9 cellular contexts compared by ENCODE assay signal in the genomic region with DNA sequence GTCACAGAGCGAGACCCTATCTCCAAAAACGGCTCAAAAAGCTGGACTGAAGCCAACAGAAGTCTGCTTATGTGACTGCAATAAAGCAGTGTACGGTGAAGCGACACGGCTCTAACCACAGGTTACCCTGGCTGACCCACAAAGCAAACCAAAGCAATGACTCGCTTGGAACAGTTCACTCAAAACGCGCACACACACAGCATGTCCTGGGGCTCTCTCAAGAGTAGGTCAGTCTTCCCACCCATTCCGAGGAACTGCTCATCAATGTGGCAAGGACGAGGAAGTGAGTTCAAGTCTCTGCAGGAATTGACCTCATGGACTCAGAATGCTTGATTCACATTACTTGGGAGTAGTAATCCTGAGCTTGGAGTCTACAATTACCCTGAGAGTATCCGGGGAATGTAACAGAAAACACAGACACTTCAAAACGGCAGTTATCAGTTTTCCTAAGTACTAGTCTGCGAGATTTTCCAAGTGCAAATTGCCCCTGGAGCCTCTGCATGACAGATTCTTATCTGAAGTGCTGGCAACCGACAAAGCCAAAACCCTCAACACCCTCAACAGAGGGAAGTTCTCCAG. TPM values are rescaled to one million over a fixed set of nuclear protein-coding genes. Genes with fewer than 3 reads are reported as not detected.
DNase-seq lines count a peak whose midpoint lies in the region; ATAC-seq, FAIRE-seq and TF ChIP-seq lines count a peak whose summit lies in the region.
"Had no signal": no experiment of that assay in that cellular context is flagged by ENCODE, and none has a peak within 500 bp of the region (broad histone marks: within the 10 kb centered on the region; RNA-seq: fewer than 3 reads in every experiment).

No MANE protein-coding gene starts in this region.

- no peaks in the 10 kb centered on the region for H3K9me3 Mint-ChIP-seq in activated CD8-positive, alpha-beta T cell treated with anti-CD3 and anti-CD28 coated beads, Interleukin-2, amount 10 ng/mL, durations not matched to agents 7 days and 5 days (ENCODE audit: insufficient read depth)

- H3K27me3 Mint-ChIP-seq in activated CD8-positive, alpha-beta T cell treated with anti-CD3 and anti-CD28 coated beads, Interleukin-2, amount 10 ng/mL, durations not matched to agents 7 days and 5 days (ENCODE audit: low read depth): no peaks in the 10 kb centered on the region

- H3K9me1 ChIP-seq in keratinocyte (ENCODE audit: control insufficient read depth, extremely low read depth, insufficient read depth, low read length): no peaks in the 10 kb centered on the region

- H3K79me2 ChIP-seq in keratinocyte (ENCODE audit: control insufficient read depth, insufficient read depth, low read length) (no peaks in the 10 kb centered on the region), MM.1S (ENCODE audit: low read length) (peaks cover 4% of the 10 kb centered on the region; the same call in 1 of the 2 replicates)

- FAIRE-seq in keratinocyte (lab: Jason Lieb, UNC): peak; percentile 95

- POLR2A ChIA-PET in activated CD8-positive, alpha-beta T cell treated with anti-CD3 and anti-CD28 coated beads, Interleukin-2, amount 10 ng/mL, durations not matched to agents 7 days and 5 days (lab: Charles Lee): no interaction called here

- no peak overlapping the region for H2AFZ ChIP-seq in keratinocyte (ENCODE audit: control insufficient read depth, low read length)
- no peak overlapping the region for H2AFZ ChIP-seq in MM.1S (ENCODE audit: low read length)

- H3K9me3 ChIP-seq in keratinocyte (ENCODE audit: control insufficient read depth, low read depth, low read length) (no peaks in the 10 kb centered on the region), MM.1S (replicated peaks; ENCODE audit: insufficient read depth, low read length) (no peaks in the 10 kb centered on the region)
- H3K9me3 ChIP-seq: right lobe of liver had no signal

- H4K20me1 ChIP-seq in keratinocyte (ENCODE audit: control insufficient read depth, extremely low read depth, insufficient read depth, low read length) (peaks cover 2% of the 10 kb centered on the region), MM.1S (ENCODE audit: insufficient read depth, low read length) (no peaks in the 10 kb centered on the region)

- DNase-seq in ACHN: peak; percentile 76
- peak; percentile 61 for DNase-seq in HFF-Myc (ENCODE audit: extremely low read depth, low read depth)
- DNase-seq in activated CD8-positive, alpha-beta T cell treated with anti-CD3 and anti-CD28 coated beads, Interleukin-2, amount 10 ng/mL, durations not matched to agents 7 days and 5 days: no peak
- DNase-seq in keratinocyte (ENCODE audit: low read depth, low spot score): peak; percentile 83
- no peak for DNase-seq in GDM1 (lab: John Stamatoyannopoulos, UW)
- no peak for DNase-seq in NCI-H69 (lab: John Stamatoyannopoulos, UW)
- no peak for DNase-seq in MM.1S
- no peak for DNase-seq in central memory CD4-positive, alpha-beta T cell
- DNase-seq: right lobe of liver had no signal

- H3K4me3 Mint-ChIP-seq in activated CD8-positive, alpha-beta T cell treated with anti-CD3 and anti-CD28 coated beads, Interleukin-2, amount 10 ng/mL, durations not matched to agents 7 days and 5 days: no peak overlapping the region

- peak overlapping the region; percentile 26 for H3K27ac Mint-ChIP-seq in activated CD8-positive, alpha-beta T cell treated with anti-CD3 and anti-CD28 coated beads, Interleukin-2, amount 10 ng/mL, durations not matched to agents 7 days and 5 days

- H3K36me3 Mint-ChIP-seq in activated CD8-positive, alpha-beta T cell treated with anti-CD3 and anti-CD28 coated beads, Interleukin-2, amount 10 ng/mL, durations not matched to agents 7 days and 5 days (ENCODE audit: low read depth): peaks cover 51% of the 10 kb centered on the region

- peak; percentile 23 for ATAC-seq in activated CD8-positive, alpha-beta T cell treated with anti-CD3 and anti-CD28 coated beads, Interleukin-2, amount 10 ng/mL, durations not matched to agents 7 days and 5 days

- H3K4me1 ChIP-seq in keratinocyte (ENCODE audit: control insufficient read depth, extremely low read depth, insufficient read depth, low read length): peaks cover 29% of the 10 kb centered on the region
- no peaks in the 10 kb centered on the region for H3K4me1 ChIP-seq in MM.1S (ENCODE audit: low read length)
- H3K4me1 ChIP-seq: right lobe of liver had no signal

- dilution Hi-C loops in keratinocyte (cut with MboI; ENCODE audit: extremely low pct_ligation_motif_present, low sequenced_read_pairs): no loop called here

- H3K4me2 ChIP-seq in keratinocyte (ENCODE audit: control insufficient read depth, extremely low read depth, insufficient read depth, low read depth, low read length) (peak overlapping the region; percentile 30), MM.1S (ENCODE audit: low read depth, low read length) (no peak overlapping the region)

- no peaks in the 10 kb centered on the region for H3F3A ChIP-seq in MM.1S (ENCODE audit: insufficient read depth, low read length)

- in situ Hi-C loops in ACHN (cut with HindIII; ENCODE audit: low pct_ligation_motif_present, low pct_unique_long_range_greater_than_20kb, low sequenced_read_pairs): no loop called here

- H3K9ac ChIP-seq in keratinocyte (ENCODE audit: control insufficient read depth, extremely low read depth, insufficient read depth, low read length): no peak overlapping the region
- H3K9ac ChIP-seq in MM.1S (ENCODE audit: low read length): no peak overlapping the region

- no peaks in the 10 kb centered on the region for H3K9me2 ChIP-seq in MM.1S (replicated peaks; ENCODE audit: insufficient read depth, low read length)

- peak overlapping the region; percentile 34 for H3K27ac ChIP-seq in keratinocyte (ENCODE audit: control insufficient read depth, insufficient read depth, low read length)
- no peak overlapping the region for H3K27ac ChIP-seq in MM.1S (ENCODE audit: low read length)
- H3K27ac ChIP-seq: right lobe of liver had no signal

- no peaks in the 10 kb centered on the region for H3K27me3 ChIP-seq in keratinocyte (ENCODE audit: control insufficient read depth, extremely low read depth, insufficient read depth, low read length)
- H3K27me3 ChIP-seq in MM.1S (replicated peaks; ENCODE audit: insufficient read depth, low read length): no peaks in the 10 kb centered on the region
- H3K27me3 ChIP-seq: right lobe of liver had no signal

- no peak overlapping the region for H3K4me3 ChIP-seq in HFF-Myc (replicated peaks; ENCODE audit: low read depth, low read length)
- H3K4me3 ChIP-seq in keratinocyte (ENCODE audit: control insufficient read depth in 2 of 3, extremely low read depth in 1 of 3, insufficient read depth in 2 of 3, low read depth in 1 of 3, low read length in 3 of 3): no peak overlapping the region
- H3K4me3 ChIP-seq in MM.1S (ENCODE audit: low read length): no peak overlapping the region
- H3K4me3 ChIP-seq: right lobe of liver had no signal

- H3K36me3 ChIP-seq in keratinocyte (ENCODE audit: control insufficient read depth in 2 of 2, extremely low read depth in 1 of 2, insufficient read depth in 2 of 2, low read length in 2 of 2) (peaks cover 33 to 47% of the 10 kb centered on the region in 2 experiments), MM.1S (replicated peaks; ENCODE audit: insufficient read depth, low read length) (0 out of 2 replicates have a peak, but pooled peaks cover 4% of the 10 kb centered on the region)

- no peak for TF ChIP-seq CTCF in HFF-Myc (IDR thresholded peaks at IDR 0.05; ENCODE audit: low read depth, low read length, missing control alignments)
- no peak for TF ChIP-seq CTCF in keratinocyte (optimal IDR thresholded peaks at IDR 0.05 in 1 of 3, IDR thresholded peaks at IDR 0.05 in 1 of 3, conservative IDR thresholded peaks at IDR 0.05 in 1 of 3; ENCODE audit: extremely low read depth in 1 of 3, insufficient read depth in 2 of 3, low read length in 3 of 3)
- no peak for TF ChIP-seq CTCF in MM.1S (IDR thresholded peaks at IDR 0.05; ENCODE audit: low read length)

- H3K4me1 Mint-ChIP-seq in activated CD8-positive, alpha-beta T cell treated with anti-CD3 and anti-CD28 coated beads, Interleukin-2, amount 10 ng/mL, durations not matched to agents 7 days and 5 days (ENCODE audit: low read depth): peaks cover 17% of the 10 kb centered on the region

- CTCF ChIA-PET in activated CD8-positive, alpha-beta T cell treated with anti-CD3 and anti-CD28 coated beads, Interleukin-2, amount 10 ng/mL, durations not matched to agents 7 days and 5 days (lab: Charles Lee): no interaction called here

RNA-seq across cellular contexts. Expression of gene PELP1, which starts 25.4 kb away (rescaled TPM):
- 10 to 100 TPM; 69.2 to 76.1 TPM for total RNA-seq in activated CD8-positive, alpha-beta T cell treated with anti-CD3 and anti-CD28 coated beads, Interleukin-2, amount 10 ng/mL, durations not matched to agents 7 days and 5 days
- 5.7 to 19.7 TPM (median 8.9 TPM) in 3 replicates for polyA plus RNA-seq in keratinocyte
- polyA plus RNA-seq in keratinocyte (2011; ENCODE audit: low read depth): 5.0 TPM
- 7.5 and 10.2 TPM in 2 replicates for polyA plus RNA-seq in keratinocyte (2011; cell fraction: cytosol; rRNA removed)
- polyA plus RNA-seq in keratinocyte (2011; cell fraction: nucleus; rRNA removed): 30.9 and 33.6 TPM in 2 replicates
- 19.6 and 28.5 TPM in 2 replicates for polyA plus RNA-seq in keratinocyte (2012; ENCODE audit: low replicate concordance)
- polyA minus RNA-seq in keratinocyte: 13.6 to 115 TPM (median 27.1 TPM) in 3 replicates
- polyA minus RNA-seq in keratinocyte (2011; cell fraction: cytosol; rRNA and poly(A)+ RNA removed): 12.3 TPM
- 23.4 and 33.7 TPM in 2 replicates for polyA minus RNA-seq in keratinocyte (2011; cell fraction: nucleus; rRNA and poly(A)+ RNA removed)

RNA-seq across cellular contexts. Expression of gene ARRB2, which starts 31.9 kb away (rescaled TPM):
- total RNA-seq in activated CD8-positive, alpha-beta T cell treated with anti-CD3 and anti-CD28 coated beads, Interleukin-2, amount 10 ng/mL, durations not matched to agents 7 days and 5 days: 100 to 1,000 TPM; 302 to 316 TPM
- 7.5 to 12.8 TPM (median 11.5 TPM) in 3 replicates for polyA plus RNA-seq in keratinocyte
- 4.0 TPM for polyA plus RNA-seq in keratinocyte (2011; ENCODE audit: low read depth)
- polyA plus RNA-seq in keratinocyte (2011; cell fraction: cytosol; rRNA removed): 6.7 and 9.1 TPM in 2 replicates
- polyA plus RNA-seq in keratinocyte (2011; cell fraction: nucleus; rRNA removed): 5.7 and 7.8 TPM in 2 replicates
- 11.0 and 17.2 TPM in 2 replicates for polyA plus RNA-seq in keratinocyte (2012; ENCODE audit: low replicate concordance)
- polyA minus RNA-seq in keratinocyte: 5.7 to 18.7 TPM (median 8.0 TPM) in 3 replicates
- 5.9 TPM for polyA minus RNA-seq in keratinocyte (2011; cell fraction: cytosol; rRNA and poly(A)+ RNA removed)
- 2.0 and 2.2 TPM in 2 replicates for polyA minus RNA-seq in keratinocyte (2011; cell fraction: nucleus; rRNA and poly(A)+ RNA removed)

RNA-seq across cellular contexts. Expression of gene ALOX15, which starts 37.1 kb away (rescaled TPM):
- not detected for total RNA-seq in activated CD8-positive, alpha-beta T cell treated with anti-CD3 and anti-CD28 coated beads, Interleukin-2, amount 10 ng/mL, durations not matched to agents 7 days and 5 days
- 0.02 to 0.04 TPM (median 0.04 TPM) in 3 replicates for polyA plus RNA-seq in keratinocyte
- not detected for polyA plus RNA-seq in keratinocyte (2011; ENCODE audit: low read depth)
- 0.04 TPM in 1 of 2 replicates, not detected in the other for polyA plus RNA-seq in keratinocyte (2011; cell fraction: cytosol; rRNA removed)
- polyA plus RNA-seq in keratinocyte (2011; cell fraction: nucleus; rRNA removed): not detected in 2 replicates
- not detected in 2 replicates for polyA plus RNA-seq in keratinocyte (2012; ENCODE audit: low replicate concordance)
- not detected in 3 replicates for polyA minus RNA-seq in keratinocyte
- not detected for polyA minus RNA-seq in keratinocyte (2011; cell fraction: cytosol; rRNA and poly(A)+ RNA removed)
- not detected in 2 replicates for polyA minus RNA-seq in keratinocyte (2011; cell fraction: nucleus; rRNA and poly(A)+ RNA removed)

RNA-seq across cellular contexts. Expression of gene MED11, which starts 52.7 kb away (rescaled TPM):
- 10 to 100 TPM; 23.0 to 27.2 TPM for total RNA-seq in activated CD8-positive, alpha-beta T cell treated with anti-CD3 and anti-CD28 coated beads, Interleukin-2, amount 10 ng/mL, durations not matched to agents 7 days and 5 days
- polyA plus RNA-seq in keratinocyte: 36.9 to 41.5 TPM (median 39.6 TPM) in 3 replicates
- polyA plus RNA-seq in keratinocyte (2011; ENCODE audit: low read depth): 15.2 TPM
- polyA plus RNA-seq in keratinocyte (2011; cell fraction: cytosol; rRNA removed): 28.9 and 37.2 TPM in 2 replicates
- polyA plus RNA-seq in keratinocyte (2011; cell fraction: nucleus; rRNA removed): 23.9 and 24.4 TPM in 2 replicates
- polyA plus RNA-seq in keratinocyte (2012; ENCODE audit: low replicate concordance): 15.7 and 31.9 TPM in 2 replicates
- polyA minus RNA-seq in keratinocyte: 13.9 to 30.5 TPM (median 29.3 TPM) in 3 replicates
- polyA minus RNA-seq in keratinocyte (2011; cell fraction: cytosol; rRNA and poly(A)+ RNA removed): 11.5 TPM
- 5.2 and 6.4 TPM in 2 replicates for polyA minus RNA-seq in keratinocyte (2011; cell fraction: nucleus; rRNA and poly(A)+ RNA removed)

Comparison
In these comparisons a context has a peak if more than half of its experiments do, and no peak if none do; other contexts are left out.
1. DNase-seq: peak in ACHN (single experiment), HFF-Myc (single experiment) and keratinocyte (single experiment); none in activated CD8-positive, alpha-beta T cell treated with anti-CD3 and anti-CD28 coated beads, Interleukin-2, amount 10 ng/mL, durations not matched to agents 7 days and 5 days (single experiment), GDM1 (single experiment), NCI-H69 (single experiment), MM.1S (single experiment) and central memory CD4-positive, alpha-beta T cell (single experiment).